27 cellular contexts compared by ENCODE assay signal in the genomic region with DNA sequence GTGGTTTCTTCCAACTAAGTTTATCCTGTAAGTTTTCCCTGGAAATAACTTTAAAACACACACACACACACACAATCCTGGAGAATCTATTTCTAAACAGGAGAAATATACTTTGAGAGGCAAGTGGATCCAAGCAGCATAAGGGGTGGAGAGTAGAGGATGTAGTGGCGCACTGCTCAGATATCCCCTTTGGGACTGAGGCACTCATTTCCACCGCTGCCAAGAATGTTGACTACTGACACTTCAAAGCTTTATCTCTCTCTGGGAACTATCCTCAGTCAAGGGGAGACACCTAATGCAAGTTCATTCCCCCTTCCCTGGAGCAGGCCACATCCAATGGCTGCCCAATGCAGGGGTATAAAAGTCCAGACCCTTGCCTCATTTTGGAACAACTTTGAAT.
"Had no signal": no experiment of that assay in that cellular context is flagged by ENCODE, and none has a peak within 500 bp of the region (broad histone marks: within the 10 kb centered on the region; RNA-seq: fewer than 3 reads in every experiment).

No MANE protein-coding gene starts in this region.

- DNase-seq: activated CD4-positive, alpha-beta memory T cell treated with anti-CD3 and anti-CD28 coated beads, Interleukin-2, amount 10 ng/mL, durations not matched to agents 7 days and 5 days; activated CD4-positive, alpha-beta T cell treated with anti-CD3 and anti-CD28 coated beads for 1 hour; activated CD4-positive, alpha-beta T cell treated with anti-CD3 and anti-CD28 coated beads for 4 hours; activated CD4-positive, alpha-beta T cell treated with anti-CD3 and anti-CD28 coated beads, Interleukin-2, amount 10 ng/mL, durations not matched to agents 7 days and 5 days; activated CD4-positive, alpha-beta T cell treated with anti-CD3 and anti-CD28 coated beads, Interleukin-2, amount 50 U/mL, for 4 hours; activated CD8-positive, alpha-beta memory T cell treated with anti-CD3 and anti-CD28 coated beads, Interleukin-2, amount 50 U/mL, for 48 hours; activated gamma-delta T cell; activated naive CD4-positive, alpha-beta T cell; activated naive CD4-positive, alpha-beta T cell treated with anti-CD3 and anti-CD28 coated beads, Interleukin-2, amount 10 ng/mL, durations not matched to agents 7 days and 5 days; activated naive CD8-positive, alpha-beta T cell treated with anti-CD3 and anti-CD28 coated beads, Interleukin-2, amount 10 ng/mL, durations not matched to agents 7 days and 5 days; activated T-cell treated with anti-CD3 and anti-CD28 coated beads for 4 hours; activated T-cell treated with anti-CD3 and anti-CD28 coated beads, Interleukin-2, amount 50 U/mL, for 24 hours; activated T-cell treated with anti-CD3 and anti-CD28 coated beads, Interleukin-2, amount 50 U/mL, for 72 hours; brain microvascular endothelial cell; dermis blood vessel endothelial cell; effector CD4-positive, alpha-beta T cell; effector memory CD8-positive, alpha-beta T cell; erythroblast; foreskin melanocyte; T-helper 2 cell had no signal

- H3K27ac ChIP-seq: brain microvascular endothelial cell, coronary artery, esophagus muscularis mucosa, gastroesophageal sphincter, VCaP had no signal

- H3K36me3 Mint-ChIP-seq: activated naive CD4-positive, alpha-beta T cell treated with anti-CD3 and anti-CD28 coated beads, Interleukin-2, amount 10 ng/mL, durations not matched to agents 7 days and 5 days; activated naive CD4-positive, alpha-beta T cell treated with anti-CD3 and anti-CD28 coated beads, Interleukin-2, amount 50 U/mL, for 72 hours; activated naive CD8-positive, alpha-beta T cell treated with anti-CD3 and anti-CD28 coated beads, Interleukin-2, amount 10 ng/mL, durations not matched to agents 7 days and 5 days; WTC11 had no signal

- H3K4me3 Mint-ChIP-seq: activated CD4-positive, alpha-beta memory T cell treated with anti-CD3 and anti-CD28 coated beads, Interleukin-2, amount 10 ng/mL, durations not matched to agents 7 days and 5 days; activated CD4-positive, alpha-beta T cell treated with anti-CD3 and anti-CD28 coated beads, Interleukin-2, amount 10 ng/mL, durations not matched to agents 7 days and 5 days; activated naive CD4-positive, alpha-beta T cell treated with anti-CD3 and anti-CD28 coated beads, Interleukin-2, amount 10 ng/mL, durations not matched to agents 7 days and 5 days; activated naive CD8-positive, alpha-beta T cell treated with anti-CD3 and anti-CD28 coated beads, Interleukin-2, amount 10 ng/mL, durations not matched to agents 7 days and 5 days; activated T-cell treated with anti-CD3 and anti-CD28 coated beads, Interleukin-2, amount 50 U/mL, for 24 hours; activated T-cell treated with anti-CD3 and anti-CD28 coated beads, Interleukin-2, amount 50 U/mL, for 72 hours; central memory CD8-positive, alpha-beta T cell; effector memory CD8-positive, alpha-beta T cell; WTC11 had no signal

- ATAC-seq: activated naive CD4-positive, alpha-beta T cell treated with anti-CD3 and anti-CD28 coated beads, Interleukin-2, amount 50 U/mL, for 72 hours; activated T-cell treated with anti-CD3 and anti-CD28 coated beads, Interleukin-2, amount 50 U/mL, for 72 hours; effector memory CD8-positive, alpha-beta T cell; gastroesophageal sphincter; WTC11 had no signal

- H3K4me1 ChIP-seq: esophagus muscularis mucosa, gastroesophageal sphincter had no signal

- H3K4me1 Mint-ChIP-seq: activated CD4-positive, alpha-beta memory T cell treated with anti-CD3 and anti-CD28 coated beads, Interleukin-2, amount 10 ng/mL, durations not matched to agents 7 days and 5 days; activated CD4-positive, alpha-beta T cell treated with anti-CD3 and anti-CD28 coated beads, Interleukin-2, amount 10 ng/mL, durations not matched to agents 7 days and 5 days; activated naive CD4-positive, alpha-beta T cell treated with anti-CD3 and anti-CD28 coated beads, Interleukin-2, amount 10 ng/mL, durations not matched to agents 7 days and 5 days; activated naive CD8-positive, alpha-beta T cell treated with anti-CD3 and anti-CD28 coated beads, Interleukin-2, amount 10 ng/mL, durations not matched to agents 7 days and 5 days; central memory CD8-positive, alpha-beta T cell had no signal

- H3K27me3 ChIP-seq: brain microvascular endothelial cell, esophagus muscularis mucosa, gastroesophageal sphincter had no signal

- H3K27ac Mint-ChIP-seq: activated CD4-positive, alpha-beta memory T cell treated with anti-CD3 and anti-CD28 coated beads, Interleukin-2, amount 10 ng/mL, durations not matched to agents 7 days and 5 days; activated CD4-positive, alpha-beta T cell treated with anti-CD3 and anti-CD28 coated beads, Interleukin-2, amount 10 ng/mL, durations not matched to agents 7 days and 5 days; activated naive CD4-positive, alpha-beta T cell treated with anti-CD3 and anti-CD28 coated beads, Interleukin-2, amount 10 ng/mL, durations not matched to agents 7 days and 5 days; activated naive CD4-positive, alpha-beta T cell treated with anti-CD3 and anti-CD28 coated beads, Interleukin-2, amount 50 U/mL, for 72 hours; activated naive CD8-positive, alpha-beta T cell treated with anti-CD3 and anti-CD28 coated beads, Interleukin-2, amount 10 ng/mL, durations not matched to agents 7 days and 5 days; activated T-cell treated with anti-CD3 and anti-CD28 coated beads, Interleukin-2, amount 50 U/mL, for 24 hours; activated T-cell treated with anti-CD3 and anti-CD28 coated beads, Interleukin-2, amount 50 U/mL, for 72 hours; effector memory CD8-positive, alpha-beta T cell; WTC11 had no signal

- H3K36me3 ChIP-seq: brain microvascular endothelial cell, esophagus muscularis mucosa, gastroesophageal sphincter had no signal

- H3K9me3 ChIP-seq: esophagus muscularis mucosa, gastroesophageal sphincter had no signal

- H3K4me3 ChIP-seq: coronary artery, esophagus muscularis mucosa, gastroesophageal sphincter had no signal

- H3K9me3 Mint-ChIP-seq: activated CD4-positive, alpha-beta memory T cell treated with anti-CD3 and anti-CD28 coated beads, Interleukin-2, amount 10 ng/mL, durations not matched to agents 7 days and 5 days; activated CD4-positive, alpha-beta T cell treated with anti-CD3 and anti-CD28 coated beads, Interleukin-2, amount 10 ng/mL, durations not matched to agents 7 days and 5 days; activated T-cell treated with anti-CD3 and anti-CD28 coated beads, Interleukin-2, amount 50 U/mL, for 24 hours; activated T-cell treated with anti-CD3 and anti-CD28 coated beads, Interleukin-2, amount 50 U/mL, for 72 hours; central memory CD8-positive, alpha-beta T cell had no signal
